ENCODE assay signal across 1 cellular context in the genomic region with DNA sequence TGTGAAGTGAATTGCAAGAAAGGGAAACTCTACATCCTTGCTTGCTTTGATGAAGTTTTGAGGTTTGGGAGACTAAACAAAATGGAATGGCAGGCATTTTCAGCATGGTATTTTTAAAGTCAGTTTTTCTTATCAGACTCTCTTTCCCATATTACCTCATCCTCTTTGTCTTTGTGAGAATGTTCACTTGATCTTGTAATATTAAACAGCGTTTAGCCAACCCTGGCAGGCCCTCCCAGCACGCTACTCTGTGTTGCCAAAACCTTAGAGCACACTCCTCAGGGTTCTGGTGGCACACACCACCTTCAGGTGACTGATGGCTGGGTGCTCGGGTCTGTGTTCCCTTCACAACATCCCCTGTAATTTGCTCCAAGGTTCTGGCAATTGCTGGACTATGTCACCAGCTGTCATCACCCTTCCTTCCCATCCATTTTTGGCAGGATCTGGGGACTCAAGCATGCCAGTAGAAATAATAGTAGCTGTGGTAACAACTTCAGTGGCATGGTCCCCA.
TF ChIP-seq lines count a peak whose summit lies in the region.

No MANE protein-coding gene starts in this region.

TF ChIP-seq in SK-N-SH, 30 proteins besides CTCF, POLR2A, EP300 and RAD21 (continued from another document):
- no peak for TF ChIP-seq FOXM1 (IDR thresholded peaks at IDR 0.05; ENCODE audit: low read depth)
- TF ChIP-seq POLR2AphosphoS5 (IDR thresholded peaks at IDR 0.05; ENCODE audit: low read depth, low read length): peak; percentile 46; the same call in 1 of the 2 replicates
- TF ChIP-seq, protein P1, sequence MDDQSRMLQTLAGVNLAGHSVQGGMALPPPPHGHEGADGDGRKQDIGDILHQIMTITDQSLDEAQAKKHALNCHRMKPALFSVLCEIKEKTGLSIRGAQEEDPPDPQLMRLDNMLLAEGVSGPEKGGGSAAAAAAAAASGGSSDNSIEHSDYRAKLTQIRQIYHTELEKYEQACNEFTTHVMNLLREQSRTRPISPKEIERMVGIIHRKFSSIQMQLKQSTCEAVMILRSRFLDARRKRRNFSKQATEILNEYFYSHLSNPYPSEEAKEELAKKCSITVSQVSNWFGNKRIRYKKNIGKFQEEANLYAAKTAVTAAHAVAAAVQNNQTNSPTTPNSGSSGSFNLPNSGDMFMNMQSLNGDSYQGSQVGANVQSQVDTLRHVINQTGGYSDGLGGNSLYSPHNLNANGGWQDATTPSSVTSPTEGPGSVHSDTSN (IDR thresholded peaks at IDR 0.05): peak; percentile 92
- TF ChIP-seq RXRA (IDR thresholded peaks at IDR 0.05; ENCODE audit: borderline replicate concordance, low read depth): no peak
- no peak for TF ChIP-seq GABPA (IDR thresholded peaks at IDR 0.05; ENCODE audit: low read depth)
- peak; percentile 96 for TF ChIP-seq TCF12 (IDR thresholded peaks at IDR 0.05)
- TF ChIP-seq, protein P2, sequence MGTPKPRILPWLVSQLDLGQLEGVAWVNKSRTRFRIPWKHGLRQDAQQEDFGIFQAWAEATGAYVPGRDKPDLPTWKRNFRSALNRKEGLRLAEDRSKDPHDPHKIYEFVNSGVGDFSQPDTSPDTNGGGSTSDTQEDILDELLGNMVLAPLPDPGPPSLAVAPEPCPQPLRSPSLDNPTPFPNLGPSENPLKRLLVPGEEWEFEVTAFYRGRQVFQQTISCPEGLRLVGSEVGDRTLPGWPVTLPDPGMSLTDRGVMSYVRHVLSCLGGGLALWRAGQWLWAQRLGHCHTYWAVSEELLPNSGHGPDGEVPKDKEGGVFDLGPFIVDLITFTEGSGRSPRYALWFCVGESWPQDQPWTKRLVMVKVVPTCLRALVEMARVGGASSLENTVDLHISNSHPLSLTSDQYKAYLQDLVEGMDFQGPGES (IDR thresholded peaks at IDR 0.05; ENCODE audit: low read depth, low read length): no peak
- TF ChIP-seq, protein P3, sequence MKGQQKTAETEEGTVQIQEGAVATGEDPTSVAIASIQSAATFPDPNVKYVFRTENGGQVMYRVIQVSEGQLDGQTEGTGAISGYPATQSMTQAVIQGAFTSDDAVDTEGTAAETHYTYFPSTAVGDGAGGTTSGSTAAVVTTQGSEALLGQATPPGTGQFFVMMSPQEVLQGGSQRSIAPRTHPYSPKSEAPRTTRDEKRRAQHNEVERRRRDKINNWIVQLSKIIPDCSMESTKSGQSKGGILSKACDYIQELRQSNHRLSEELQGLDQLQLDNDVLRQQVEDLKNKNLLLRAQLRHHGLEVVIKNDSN (IDR thresholded peaks at IDR 0.05; ENCODE audit: borderline replicate concordance, low read depth): no peak
- TF ChIP-seq TAF1 (IDR thresholded peaks at IDR 0.05; ENCODE audit: borderline replicate concordance, low read depth, low read length): no peak
- no peak for TF ChIP-seq MXI1 (IDR thresholded peaks at IDR 0.05; ENCODE audit: low read depth, low read length)
- TF ChIP-seq ELF1 (IDR thresholded peaks at IDR 0.05): no peak
- TF ChIP-seq, protein P4, sequence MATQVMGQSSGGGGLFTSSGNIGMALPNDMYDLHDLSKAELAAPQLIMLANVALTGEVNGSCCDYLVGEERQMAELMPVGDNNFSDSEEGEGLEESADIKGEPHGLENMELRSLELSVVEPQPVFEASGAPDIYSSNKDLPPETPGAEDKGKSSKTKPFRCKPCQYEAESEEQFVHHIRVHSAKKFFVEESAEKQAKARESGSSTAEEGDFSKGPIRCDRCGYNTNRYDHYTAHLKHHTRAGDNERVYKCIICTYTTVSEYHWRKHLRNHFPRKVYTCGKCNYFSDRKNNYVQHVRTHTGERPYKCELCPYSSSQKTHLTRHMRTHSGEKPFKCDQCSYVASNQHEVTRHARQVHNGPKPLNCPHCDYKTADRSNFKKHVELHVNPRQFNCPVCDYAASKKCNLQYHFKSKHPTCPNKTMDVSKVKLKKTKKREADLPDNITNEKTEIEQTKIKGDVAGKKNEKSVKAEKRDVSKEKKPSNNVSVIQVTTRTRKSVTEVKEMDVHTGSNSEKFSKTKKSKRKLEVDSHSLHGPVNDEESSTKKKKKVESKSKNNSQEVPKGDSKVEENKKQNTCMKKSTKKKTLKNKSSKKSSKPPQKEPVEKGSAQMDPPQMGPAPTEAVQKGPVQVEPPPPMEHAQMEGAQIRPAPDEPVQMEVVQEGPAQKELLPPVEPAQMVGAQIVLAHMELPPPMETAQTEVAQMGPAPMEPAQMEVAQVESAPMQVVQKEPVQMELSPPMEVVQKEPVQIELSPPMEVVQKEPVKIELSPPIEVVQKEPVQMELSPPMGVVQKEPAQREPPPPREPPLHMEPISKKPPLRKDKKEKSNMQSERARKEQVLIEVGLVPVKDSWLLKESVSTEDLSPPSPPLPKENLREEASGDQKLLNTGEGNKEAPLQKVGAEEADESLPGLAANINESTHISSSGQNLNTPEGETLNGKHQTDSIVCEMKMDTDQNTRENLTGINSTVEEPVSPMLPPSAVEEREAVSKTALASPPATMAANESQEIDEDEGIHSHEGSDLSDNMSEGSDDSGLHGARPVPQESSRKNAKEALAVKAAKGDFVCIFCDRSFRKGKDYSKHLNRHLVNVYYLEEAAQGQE (IDR thresholded peaks at IDR 0.05; ENCODE audit: low read depth, low read length): no peak
- TF ChIP-seq NRF1 (IDR thresholded peaks at IDR 0.05; ENCODE audit: low read depth, low read length): no peak
- no peak for TF ChIP-seq YY1 (IDR thresholded peaks at IDR 0.05; ENCODE audit: low read depth)
- no peak for TF ChIP-seq RFX5 (IDR thresholded peaks at IDR 0.05; ENCODE audit: low read length)
- no peak for TF ChIP-seq SMC3 (IDR thresholded peaks at IDR 0.05; ENCODE audit: low read depth, low read length)
- TF ChIP-seq, protein P5, sequence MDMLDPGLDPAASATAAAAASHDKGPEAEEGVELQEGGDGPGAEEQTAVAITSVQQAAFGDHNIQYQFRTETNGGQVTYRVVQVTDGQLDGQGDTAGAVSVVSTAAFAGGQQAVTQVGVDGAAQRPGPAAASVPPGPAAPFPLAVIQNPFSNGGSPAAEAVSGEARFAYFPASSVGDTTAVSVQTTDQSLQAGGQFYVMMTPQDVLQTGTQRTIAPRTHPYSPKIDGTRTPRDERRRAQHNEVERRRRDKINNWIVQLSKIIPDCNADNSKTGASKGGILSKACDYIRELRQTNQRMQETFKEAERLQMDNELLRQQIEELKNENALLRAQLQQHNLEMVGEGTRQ (IDR thresholded peaks at IDR 0.05; ENCODE audit: borderline replicate concordance, low read depth, low read length): no peak
- peak; percentile 88 for TF ChIP-seq TEAD4 (IDR thresholded peaks at IDR 0.05; ENCODE audit: borderline replicate concordance, insufficient read depth)
